Comparison of ENCODE assay signal across 8 cellular contexts in genomic region chr1:109931189-109931672, GRCh38. TPM values are rescaled to one million over a fixed set of nuclear protein-coding genes. Genes with fewer than 3 reads are reported as not detected.
DNase-seq lines count a peak whose midpoint lies in the region; ATAC-seq and TF ChIP-seq lines count a peak whose summit lies in the region.

No MANE protein-coding gene starts in this region.

- peaks cover 12% of the 10 kb centered on the region for H3K4me1 ChIP-seq in NT2/D1 (ENCODE audit: insufficient read depth, insufficient read length)

- no peaks in the 10 kb centered on the region; the same call in 1 of the 2 replicates for H3K9me3 ChIP-seq in NT2/D1 (ENCODE audit: insufficient read depth, low read length)

- H3K36me3 ChIP-seq in NT2/D1 (ENCODE audit: insufficient read depth, insufficient read length, low read length), result peaks cover 42% of the 10 kb centered on the region

- H3K4me3 ChIP-seq in NT2/D1 (ENCODE audit: insufficient read length, low read depth), result no peak overlapping the region

- no peak for TF ChIP-seq CTCF in GM10248 (IDR thresholded peaks at IDR 0.05; ENCODE audit: control extremely low read depth, extremely low read depth, low read depth, missing control alignments)

- peak overlapping the region; percentile 14 for H3K9ac ChIP-seq in NT2/D1 (ENCODE audit: insufficient read length, low read depth)

- DNase-seq in Ammon's horn (ENCODE audit: low spot score), result peak; percentile 67
- peak; percentile 94 for DNase-seq in NT2/D1 (ENCODE audit: low read depth, low spot score)
- DNase-seq in mucosa of gallbladder (ENCODE audit: low spot score), result peak; percentile 74
- no peak for DNase-seq in RKO (ENCODE audit: low spot score)
- DNase-seq in NAMALWA (ENCODE audit: low spot score), result no peak
- no peak for DNase-seq in GM10248 (ENCODE audit: extremely low spot score)

- POLR2A ChIA-PET in GM10248 (lab: Yijun Ruan, JAX), result no interaction called here

- CTCF ChIA-PET in GM10248 (lab: Yijun Ruan, JAX), result interaction anchor here (1.2 to 2.1 kb wide), 4 partner anchors 9 to 385 kb away, joined by 3 to 7 read pairs (median 4); partner anchors contain the start of gene AHCYL1

- ATAC-seq in esophagus mucosa (peak; percentile 61), GM21737 (IDR thresholded peaks at IDR 0.05; ENCODE audit: unreplicated experiment) (no peak)

- H3K27me3 ChIP-seq in NT2/D1 (ENCODE audit: insufficient read depth, insufficient read length), result no peaks in the 10 kb centered on the region

RNA-seq across cellular contexts. Expression of gene CSF1, which starts 20.6 kb away (rescaled TPM):
- 4.6 TPM for total RNA-seq in esophagus mucosa
- 184 TPM for total RNA-seq in mucosa of gallbladder

RNA-seq across cellular contexts. Expression of gene AHCYL1, which starts 53.3 kb away (rescaled TPM):
- total RNA-seq in esophagus mucosa (54.7 TPM), mucosa of gallbladder (166 TPM)

Comparison
In these comparisons a context has a peak if more than half of its experiments do, and no peak if none do; other contexts are left out.
1. DNase-seq: peak in Ammon's horn (single experiment), NT2/D1 (single experiment) and mucosa of gallbladder (single experiment); none in RKO (single experiment), NAMALWA (single experiment) and GM10248 (single experiment).
2. RNA of gene CSF1, which starts 20.6 kb away (total RNA-seq): 184 TPM in mucosa of gallbladder (single experiment); 4.6 TPM in esophagus mucosa (single experiment); every median in the first group is over 10 times any median in the second.